2 cellular contexts compared by ENCODE assay signal in the genomic region with DNA sequence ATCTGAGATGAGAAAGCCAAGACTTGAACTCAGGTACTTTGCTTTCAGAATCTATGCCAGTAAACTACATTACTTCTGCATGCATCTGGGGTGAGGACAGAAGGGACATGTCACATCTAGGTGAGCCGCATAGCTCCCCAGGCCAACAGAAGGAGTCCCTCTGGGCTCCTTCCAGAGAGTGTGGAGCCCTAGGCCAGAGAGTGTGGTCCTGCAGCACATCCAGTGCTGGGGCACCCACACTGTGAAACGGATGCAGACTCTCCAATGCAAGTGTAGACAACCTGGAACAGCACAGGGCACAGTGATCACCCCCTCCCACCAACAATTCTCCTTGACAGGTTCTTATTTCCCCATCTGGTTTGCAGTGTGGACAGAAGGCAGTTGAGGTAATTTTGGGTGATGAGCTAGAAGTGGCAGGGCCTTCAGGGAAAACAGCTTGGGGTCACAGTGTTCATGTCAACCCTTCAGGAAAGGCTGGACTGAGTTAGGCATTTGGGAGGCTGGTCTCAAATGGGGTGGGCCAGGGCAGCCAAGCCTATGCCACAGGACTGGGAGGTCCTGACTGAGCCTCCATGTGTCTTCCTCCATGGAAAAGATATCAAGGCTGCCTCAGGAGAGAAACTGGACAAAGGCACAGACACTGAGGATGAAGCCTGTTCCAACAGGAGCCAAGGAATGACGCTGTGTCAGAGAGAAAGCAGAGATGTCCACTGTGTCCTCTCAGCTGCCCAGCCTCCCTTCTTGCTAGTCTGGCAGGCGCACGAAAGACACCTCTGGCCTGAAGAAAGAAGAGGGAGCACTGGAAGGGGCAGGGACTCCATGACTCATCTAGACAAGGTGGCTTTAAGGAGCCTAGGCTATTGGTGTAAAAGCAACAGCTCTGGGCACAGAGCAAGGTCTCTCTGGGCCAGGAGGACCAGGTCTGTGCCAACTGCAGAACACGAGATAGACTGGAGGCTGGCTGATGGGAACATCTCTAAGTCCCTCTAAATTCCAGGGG.
TF ChIP-seq lines count a peak whose summit lies in the region.

No MANE protein-coding gene starts in this region.

TF ChIP-seq in GM23338, 12 proteins besides CTCF, POLR2A, EP300 and RAD21 (continued from another document):
- TF ChIP-seq, protein P1, sequence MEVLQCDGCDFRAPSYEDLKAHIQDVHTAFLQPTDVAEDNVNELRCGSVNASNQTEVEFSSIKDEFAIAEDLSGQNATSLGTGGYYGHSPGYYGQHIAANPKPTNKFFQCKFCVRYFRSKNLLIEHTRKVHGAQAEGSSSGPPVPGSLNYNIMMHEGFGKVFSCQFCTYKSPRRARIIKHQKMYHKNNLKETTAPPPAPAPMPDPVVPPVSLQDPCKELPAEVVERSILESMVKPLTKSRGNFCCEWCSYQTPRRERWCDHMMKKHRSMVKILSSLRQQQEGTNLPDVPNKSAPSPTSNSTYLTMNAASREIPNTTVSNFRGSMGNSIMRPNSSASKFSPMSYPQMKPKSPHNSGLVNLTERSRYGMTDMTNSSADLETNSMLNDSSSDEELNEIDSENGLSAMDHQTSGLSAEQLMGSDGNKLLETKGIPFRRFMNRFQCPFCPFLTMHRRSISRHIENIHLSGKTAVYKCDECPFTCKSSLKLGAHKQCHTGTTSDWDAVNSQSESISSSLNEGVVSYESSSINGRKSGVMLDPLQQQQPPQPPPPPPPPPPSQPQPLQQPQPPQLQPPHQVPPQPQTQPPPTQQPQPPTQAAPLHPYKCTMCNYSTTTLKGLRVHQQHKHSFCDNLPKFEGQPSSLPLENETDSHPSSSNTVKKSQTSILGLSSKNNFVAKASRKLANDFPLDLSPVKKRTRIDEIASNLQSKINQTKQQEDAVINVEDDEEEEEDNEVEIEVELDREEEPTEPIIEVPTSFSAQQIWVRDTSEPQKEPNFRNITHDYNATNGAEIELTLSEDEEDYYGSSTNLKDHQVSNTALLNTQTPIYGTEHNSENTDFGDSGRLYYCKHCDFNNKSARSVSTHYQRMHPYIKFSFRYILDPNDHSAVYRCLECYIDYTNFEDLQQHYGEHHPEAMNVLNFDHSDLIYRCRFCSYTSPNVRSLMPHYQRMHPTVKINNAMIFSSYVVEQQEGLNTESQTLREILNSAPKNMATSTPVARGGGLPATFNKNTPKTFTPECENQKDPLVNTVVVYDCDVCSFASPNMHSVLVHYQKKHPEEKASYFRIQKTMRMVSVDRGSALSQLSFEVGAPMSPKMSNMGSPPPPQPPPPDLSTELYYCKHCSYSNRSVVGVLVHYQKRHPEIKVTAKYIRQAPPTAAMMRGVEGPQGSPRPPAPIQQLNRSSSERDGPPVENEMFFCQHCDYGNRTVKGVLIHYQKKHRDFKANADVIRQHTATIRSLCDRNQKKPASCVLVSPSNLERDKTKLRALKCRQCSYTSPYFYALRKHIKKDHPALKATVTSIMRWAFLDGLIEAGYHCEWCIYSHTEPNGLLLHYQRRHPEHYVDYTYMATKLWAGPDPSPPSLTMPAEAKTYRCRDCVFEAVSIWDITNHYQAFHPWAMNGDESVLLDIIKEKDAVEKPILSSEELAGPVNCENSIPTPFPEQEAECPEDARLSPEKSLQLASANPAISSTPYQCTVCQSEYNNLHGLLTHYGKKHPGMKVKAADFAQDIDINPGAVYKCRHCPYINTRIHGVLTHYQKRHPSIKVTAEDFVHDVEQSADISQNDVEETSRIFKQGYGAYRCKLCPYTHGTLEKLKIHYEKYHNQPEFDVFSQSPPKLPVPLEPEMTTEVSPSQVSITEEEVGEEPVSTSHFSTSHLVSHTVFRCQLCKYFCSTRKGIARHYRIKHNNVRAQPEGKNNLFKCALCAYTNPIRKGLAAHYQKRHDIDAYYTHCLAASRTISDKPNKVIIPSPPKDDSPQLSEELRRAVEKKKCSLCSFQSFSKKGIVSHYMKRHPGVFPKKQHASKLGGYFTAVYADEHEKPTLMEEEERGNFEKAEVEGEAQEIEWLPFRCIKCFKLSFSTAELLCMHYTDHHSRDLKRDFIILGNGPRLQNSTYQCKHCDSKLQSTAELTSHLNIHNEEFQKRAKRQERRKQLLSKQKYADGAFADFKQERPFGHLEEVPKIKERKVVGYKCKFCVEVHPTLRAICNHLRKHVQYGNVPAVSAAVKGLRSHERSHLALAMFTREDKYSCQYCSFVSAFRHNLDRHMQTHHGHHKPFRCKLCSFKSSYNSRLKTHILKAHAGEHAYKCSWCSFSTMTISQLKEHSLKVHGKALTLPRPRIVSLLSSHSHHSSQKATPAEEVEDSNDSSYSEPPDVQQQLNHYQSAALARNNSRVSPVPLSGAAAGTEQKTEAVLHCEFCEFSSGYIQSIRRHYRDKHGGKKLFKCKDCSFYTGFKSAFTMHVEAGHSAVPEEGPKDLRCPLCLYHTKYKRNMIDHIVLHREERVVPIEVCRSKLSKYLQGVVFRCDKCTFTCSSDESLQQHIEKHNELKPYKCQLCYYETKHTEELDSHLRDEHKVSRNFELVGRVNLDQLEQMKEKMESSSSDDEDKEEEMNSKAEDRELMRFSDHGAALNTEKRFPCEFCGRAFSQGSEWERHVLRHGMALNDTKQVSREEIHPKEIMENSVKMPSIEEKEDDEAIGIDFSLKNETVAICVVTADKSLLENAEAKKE (CRISPR knock-in tag; IDR thresholded peaks at IDR 0.05), result no peak
- TF ChIP-seq EZH2 (IDR thresholded peaks at IDR 0.05; ENCODE audit: low read depth, unreplicated experiment) (no peak), CREB1 (CRISPR knock-in tag; IDR thresholded peaks at IDR 0.05; ENCODE audit: low read depth) (no peak)
TF ChIP-seq in GM23338: peak in this region for 0.

TF ChIP-seq in WTC11, 78 proteins besides CTCF, POLR2A, EP300 and RAD21 (continued from another document):
- TF ChIP-seq, protein P2, sequence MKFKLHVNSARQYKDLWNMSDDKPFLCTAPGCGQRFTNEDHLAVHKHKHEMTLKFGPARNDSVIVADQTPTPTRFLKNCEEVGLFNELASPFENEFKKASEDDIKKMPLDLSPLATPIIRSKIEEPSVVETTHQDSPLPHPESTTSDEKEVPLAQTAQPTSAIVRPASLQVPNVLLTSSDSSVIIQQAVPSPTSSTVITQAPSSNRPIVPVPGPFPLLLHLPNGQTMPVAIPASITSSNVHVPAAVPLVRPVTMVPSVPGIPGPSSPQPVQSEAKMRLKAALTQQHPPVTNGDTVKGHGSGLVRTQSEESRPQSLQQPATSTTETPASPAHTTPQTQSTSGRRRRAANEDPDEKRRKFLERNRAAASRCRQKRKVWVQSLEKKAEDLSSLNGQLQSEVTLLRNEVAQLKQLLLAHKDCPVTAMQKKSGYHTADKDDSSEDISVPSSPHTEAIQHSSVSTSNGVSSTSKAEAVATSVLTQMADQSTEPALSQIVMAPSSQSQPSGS (CRISPR knock-in tag; IDR thresholded peaks at IDR 0.05; ENCODE audit: borderline replicate concordance, low read depth), result no peak
- TF ChIP-seq, protein P3, sequence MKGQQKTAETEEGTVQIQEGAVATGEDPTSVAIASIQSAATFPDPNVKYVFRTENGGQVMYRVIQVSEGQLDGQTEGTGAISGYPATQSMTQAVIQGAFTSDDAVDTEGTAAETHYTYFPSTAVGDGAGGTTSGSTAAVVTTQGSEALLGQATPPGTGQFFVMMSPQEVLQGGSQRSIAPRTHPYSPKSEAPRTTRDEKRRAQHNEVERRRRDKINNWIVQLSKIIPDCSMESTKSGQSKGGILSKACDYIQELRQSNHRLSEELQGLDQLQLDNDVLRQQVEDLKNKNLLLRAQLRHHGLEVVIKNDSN (CRISPR knock-in tag; IDR thresholded peaks at IDR 0.05), result no peak
- TF ChIP-seq, protein P4, sequence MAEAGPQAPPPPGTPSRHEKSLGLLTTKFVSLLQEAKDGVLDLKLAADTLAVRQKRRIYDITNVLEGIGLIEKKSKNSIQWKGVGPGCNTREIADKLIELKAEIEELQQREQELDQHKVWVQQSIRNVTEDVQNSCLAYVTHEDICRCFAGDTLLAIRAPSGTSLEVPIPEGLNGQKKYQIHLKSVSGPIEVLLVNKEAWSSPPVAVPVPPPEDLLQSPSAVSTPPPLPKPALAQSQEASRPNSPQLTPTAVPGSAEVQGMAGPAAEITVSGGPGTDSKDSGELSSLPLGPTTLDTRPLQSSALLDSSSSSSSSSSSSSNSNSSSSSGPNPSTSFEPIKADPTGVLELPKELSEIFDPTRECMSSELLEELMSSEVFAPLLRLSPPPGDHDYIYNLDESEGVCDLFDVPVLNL (CRISPR knock-in tag; IDR thresholded peaks at IDR 0.05; ENCODE audit: borderline replicate concordance, low read depth), result no peak
- TF ChIP-seq, protein P5, sequence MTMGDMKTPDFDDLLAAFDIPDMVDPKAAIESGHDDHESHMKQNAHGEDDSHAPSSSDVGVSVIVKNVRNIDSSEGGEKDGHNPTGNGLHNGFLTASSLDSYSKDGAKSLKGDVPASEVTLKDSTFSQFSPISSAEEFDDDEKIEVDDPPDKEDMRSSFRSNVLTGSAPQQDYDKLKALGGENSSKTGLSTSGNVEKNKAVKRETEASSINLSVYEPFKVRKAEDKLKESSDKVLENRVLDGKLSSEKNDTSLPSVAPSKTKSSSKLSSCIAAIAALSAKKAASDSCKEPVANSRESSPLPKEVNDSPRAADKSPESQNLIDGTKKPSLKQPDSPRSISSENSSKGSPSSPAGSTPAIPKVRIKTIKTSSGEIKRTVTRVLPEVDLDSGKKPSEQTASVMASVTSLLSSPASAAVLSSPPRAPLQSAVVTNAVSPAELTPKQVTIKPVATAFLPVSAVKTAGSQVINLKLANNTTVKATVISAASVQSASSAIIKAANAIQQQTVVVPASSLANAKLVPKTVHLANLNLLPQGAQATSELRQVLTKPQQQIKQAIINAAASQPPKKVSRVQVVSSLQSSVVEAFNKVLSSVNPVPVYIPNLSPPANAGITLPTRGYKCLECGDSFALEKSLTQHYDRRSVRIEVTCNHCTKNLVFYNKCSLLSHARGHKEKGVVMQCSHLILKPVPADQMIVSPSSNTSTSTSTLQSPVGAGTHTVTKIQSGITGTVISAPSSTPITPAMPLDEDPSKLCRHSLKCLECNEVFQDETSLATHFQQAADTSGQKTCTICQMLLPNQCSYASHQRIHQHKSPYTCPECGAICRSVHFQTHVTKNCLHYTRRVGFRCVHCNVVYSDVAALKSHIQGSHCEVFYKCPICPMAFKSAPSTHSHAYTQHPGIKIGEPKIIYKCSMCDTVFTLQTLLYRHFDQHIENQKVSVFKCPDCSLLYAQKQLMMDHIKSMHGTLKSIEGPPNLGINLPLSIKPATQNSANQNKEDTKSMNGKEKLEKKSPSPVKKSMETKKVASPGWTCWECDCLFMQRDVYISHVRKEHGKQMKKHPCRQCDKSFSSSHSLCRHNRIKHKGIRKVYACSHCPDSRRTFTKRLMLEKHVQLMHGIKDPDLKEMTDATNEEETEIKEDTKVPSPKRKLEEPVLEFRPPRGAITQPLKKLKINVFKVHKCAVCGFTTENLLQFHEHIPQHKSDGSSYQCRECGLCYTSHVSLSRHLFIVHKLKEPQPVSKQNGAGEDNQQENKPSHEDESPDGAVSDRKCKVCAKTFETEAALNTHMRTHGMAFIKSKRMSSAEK (CRISPR knock-in tag; IDR thresholded peaks at IDR 0.05; ENCODE audit: borderline replicate concordance), result no peak
- TF ChIP-seq JUN (CRISPR knock-in tag; IDR thresholded peaks at IDR 0.05) (no peak), RORB (CRISPR knock-in tag; IDR thresholded peaks at IDR 0.05) (no peak), CREB1 (CRISPR knock-in tag; IDR thresholded peaks at IDR 0.05) (no peak), NFYB (CRISPR knock-in tag; conservative IDR thresholded peaks at IDR 0.05; ENCODE audit: low read depth) (no peak)
- TF ChIP-seq, protein P6, sequence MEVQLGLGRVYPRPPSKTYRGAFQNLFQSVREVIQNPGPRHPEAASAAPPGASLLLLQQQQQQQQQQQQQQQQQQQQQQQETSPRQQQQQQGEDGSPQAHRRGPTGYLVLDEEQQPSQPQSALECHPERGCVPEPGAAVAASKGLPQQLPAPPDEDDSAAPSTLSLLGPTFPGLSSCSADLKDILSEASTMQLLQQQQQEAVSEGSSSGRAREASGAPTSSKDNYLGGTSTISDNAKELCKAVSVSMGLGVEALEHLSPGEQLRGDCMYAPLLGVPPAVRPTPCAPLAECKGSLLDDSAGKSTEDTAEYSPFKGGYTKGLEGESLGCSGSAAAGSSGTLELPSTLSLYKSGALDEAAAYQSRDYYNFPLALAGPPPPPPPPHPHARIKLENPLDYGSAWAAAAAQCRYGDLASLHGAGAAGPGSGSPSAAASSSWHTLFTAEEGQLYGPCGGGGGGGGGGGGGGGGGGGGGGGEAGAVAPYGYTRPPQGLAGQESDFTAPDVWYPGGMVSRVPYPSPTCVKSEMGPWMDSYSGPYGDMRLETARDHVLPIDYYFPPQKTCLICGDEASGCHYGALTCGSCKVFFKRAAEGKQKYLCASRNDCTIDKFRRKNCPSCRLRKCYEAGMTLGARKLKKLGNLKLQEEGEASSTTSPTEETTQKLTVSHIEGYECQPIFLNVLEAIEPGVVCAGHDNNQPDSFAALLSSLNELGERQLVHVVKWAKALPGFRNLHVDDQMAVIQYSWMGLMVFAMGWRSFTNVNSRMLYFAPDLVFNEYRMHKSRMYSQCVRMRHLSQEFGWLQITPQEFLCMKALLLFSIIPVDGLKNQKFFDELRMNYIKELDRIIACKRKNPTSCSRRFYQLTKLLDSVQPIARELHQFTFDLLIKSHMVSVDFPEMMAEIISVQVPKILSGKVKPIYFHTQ (CRISPR knock-in tag; IDR thresholded peaks at IDR 0.05), result no peak
TF ChIP-seq in WTC11: peak in this region for 0.
